9 cellular contexts compared by ENCODE assay signal in the genomic region with DNA sequence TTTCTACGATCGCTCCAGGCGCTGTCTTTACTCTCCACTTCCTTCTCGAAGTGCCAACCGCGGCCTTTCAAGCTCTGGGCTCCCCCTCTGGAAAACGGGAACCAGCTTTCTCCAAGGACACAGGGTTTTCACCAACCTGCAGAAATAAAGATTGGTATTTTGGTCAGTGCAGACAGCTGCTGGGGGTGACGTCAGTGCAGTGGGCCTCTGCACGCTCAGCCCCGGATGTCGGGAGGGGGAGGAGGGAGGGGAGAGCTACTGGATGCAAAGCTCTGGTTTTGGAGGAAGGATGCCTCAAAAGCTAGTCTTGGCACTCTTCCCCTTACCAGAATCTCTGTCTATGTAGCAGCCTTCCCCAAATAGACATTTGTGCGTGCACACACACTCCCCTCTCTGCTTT. TPM values are rescaled to one million over a fixed set of nuclear protein-coding genes. Genes with fewer than 3 reads are reported as not detected.
DNase-seq lines count a peak whose midpoint lies in the region; ATAC-seq, FAIRE-seq and TF ChIP-seq lines count a peak whose summit lies in the region.
"Had no signal": no experiment of that assay in that cellular context is flagged by ENCODE, and none has a peak within 500 bp of the region (broad histone marks: within the 10 kb centered on the region; RNA-seq: fewer than 3 reads in every experiment).

No MANE protein-coding gene starts in this region.

- H3K4me1 ChIP-seq in A673 (ENCODE audit: insufficient read depth, low read length, poor library complexity, severe bottlenecking): peaks cover 19% of the 10 kb centered on the region
- peaks cover 3 to 27% of the 10 kb centered on the region in 2 donors for H3K4me1 ChIP-seq in ascending aorta
- H3K4me1 ChIP-seq: HAP-1 had no signal

- intact Hi-C loops in A673 (cut with micrococcal nuclease; ENCODE audit: unreplicated experiment) (no loop called here), ascending aorta (cut with DNase I) (no loop called here), CD14-positive monocyte (cut with micrococcal nuclease) (no loop called here)

- H3K4me3 ChIP-seq in A673 (ENCODE audit: low read depth, low read length, poor library complexity, severe bottlenecking) (no peak overlapping the region), ascending aorta (peak overlapping the region in 1 of 2 donors; percentile 2)
- H3K4me3 ChIP-seq: HAP-1 had no signal

- TF ChIP-seq CTCF in A673 (conservative IDR thresholded peaks at IDR 0.05; ENCODE audit: low read depth, low read length): no peak
- TF ChIP-seq CTCF in ascending aorta (IDR thresholded peaks at IDR 0.05): no peak
- no peak for TF ChIP-seq CTCF in CD14-positive monocyte (IDR thresholded peaks at IDR 0.05)

- ATAC-seq in HG02840 (IDR thresholded peaks at IDR 0.05; ENCODE audit: low FRiP score, unreplicated experiment): peak; percentile 73
- ATAC-seq in naive B cell (ENCODE audit: low read depth in 2 of 2): peak; percentile 58 to 61
- no peak for ATAC-seq in GM21360 (IDR thresholded peaks at IDR 0.05; ENCODE audit: unreplicated experiment)

- CTCF ChIA-PET in A673 (lab: Charles Lee): no interaction called here

- no peaks in the 10 kb centered on the region for H3K36me3 Mint-ChIP-seq in naive B cell
- no peaks in the 10 kb centered on the region for H3K36me3 Mint-ChIP-seq in CD14-positive monocyte

- H3K9me3 Mint-ChIP-seq in naive B cell (peaks cover 0 to 8% (median 0%) of the 10 kb centered on the region in 7 donors), CD14-positive monocyte (peaks cover 0 to 6% (median 0%) of the 10 kb centered on the region in 7 donors)

- DNase-seq in A673 (ENCODE audit: low spot score): peak; percentile 59
- no peak for DNase-seq in GM12892 (ENCODE audit: insufficient read length)
- DNase-seq in NCI-H774 (lab: John Stamatoyannopoulos, UW): peak; percentile 5
- peak; percentile 9 to 68 for DNase-seq in ascending aorta (ENCODE audit: low spot score in 2 of 2)
- DNase-seq in naive B cell: peak; percentile 76
- no peak for DNase-seq in CD14-positive monocyte (ENCODE audit: low spot score)

- H3K36me3 ChIP-seq in A673 (ENCODE audit: insufficient read depth, low read length, poor library complexity, severe bottlenecking): no peaks in the 10 kb centered on the region
- no peaks in the 10 kb centered on the region for H3K36me3 ChIP-seq in ascending aorta
- H3K36me3 ChIP-seq: HAP-1 had no signal

- H3K4me3 Mint-ChIP-seq in naive B cell (peak overlapping the region in 3 of 8 donors; percentile 10 to 77 (median 22)), CD14-positive monocyte (no peak overlapping the region)

- H3K27ac ChIP-seq in A673 (ENCODE audit: low read depth, low read length, poor library complexity, severe bottlenecking) (no peak overlapping the region), ascending aorta (no peak overlapping the region)

- H3K27me3 ChIP-seq in A673 (replicated peaks; ENCODE audit: insufficient read depth, low read depth, low read length, poor library complexity): no peaks in the 10 kb centered on the region
- no peaks in the 10 kb centered on the region for H3K27me3 ChIP-seq in ascending aorta

- FAIRE-seq in GM12892 (lab: Jason Lieb, UNC): peak; percentile 57

- H3K9me3 ChIP-seq in A673 (ENCODE audit: low read depth, low read length, poor library complexity, severe bottlenecking) (no peaks in the 10 kb centered on the region), ascending aorta (no peaks in the 10 kb centered on the region)
- H3K9me3 ChIP-seq: HAP-1 had no signal

- no peaks in the 10 kb centered on the region for H3K27me3 Mint-ChIP-seq in naive B cell
- H3K27me3 Mint-ChIP-seq in CD14-positive monocyte (ENCODE audit: low read depth in 3 of 3): peaks cover 6 to 19% (median 10%) of the 10 kb centered on the region in 3 donors

- TF ChIP-seq POLR2A in GM12892 (IDR thresholded peaks at IDR 0.05; ENCODE audit: low read depth, low read length): no peak

- BruUV-seq in A673 (replicated peaks; lab: Mats Ljungman, UMichigan): no TSS peak

- peaks cover 33 to 48% (median 44%) of the 10 kb centered on the region in 3 donors for H3K4me1 Mint-ChIP-seq in naive B cell
- peaks cover 8% of the 10 kb centered on the region for H3K4me1 Mint-ChIP-seq in CD14-positive monocyte

- POLR2A ChIA-PET in A673 (lab: Charles Lee; ENCODE audit: low non-redundant PET): no interaction called here

- H3K27ac Mint-ChIP-seq in naive B cell: peak overlapping the region in 5 of 6 donors; percentile 33 to 91 (median 69)
- H3K27ac Mint-ChIP-seq in CD14-positive monocyte: no peak overlapping the region

RNA-seq across cellular contexts. Expression of a gene that starts 19.9 kb away (rescaled TPM):
- 0.17 and 0.37 TPM in 2 replicates for total RNA-seq in A673 (2021)
- polyA plus RNA-seq in GM12892 (2012; ENCODE audit: missing spikeins): not detected
- total RNA-seq in ascending aorta: not detected
- 1 to 10 TPM; 2.5 to 7.9 (median 5.9) TPM for polyA plus RNA-seq in naive B cell (ENCODE audit: low read depth in 6 of 6)
- polyA plus RNA-seq in CD14-positive monocyte: not detected

RNA-seq across cellular contexts. Expression of a gene that starts 49.4 kb away (rescaled TPM):
- total RNA-seq in A673 (2021) (14.8 and 17.0 TPM in 2 replicates), ascending aorta (3.3 TPM)
- 3.7 TPM for polyA plus RNA-seq in GM12892 (2012; ENCODE audit: missing spikeins)
- polyA plus RNA-seq in naive B cell (ENCODE audit: low read depth in 6 of 6) (10 to 100 TPM in 4 of 6 donors, 1 to 10 TPM in 2; 7.4 to 15.3 (median 10.9) TPM), CD14-positive monocyte (1 to 10 TPM; 2.0 to 2.7 TPM)

Comparison
In these comparisons a context has a peak if more than half of its experiments do, and no peak if none do; other contexts are left out.
1. DNase-seq: peak in A673 (single experiment), NCI-H774 (single experiment), ascending aorta (2 of 2) and naive B cell (single experiment); none in GM12892 (single experiment) and CD14-positive monocyte (single experiment).
2. H3K27ac Mint-ChIP-seq: peak in naive B cell (5 of 6); none in CD14-positive monocyte (0 of 7).